In the genomic region with DNA sequence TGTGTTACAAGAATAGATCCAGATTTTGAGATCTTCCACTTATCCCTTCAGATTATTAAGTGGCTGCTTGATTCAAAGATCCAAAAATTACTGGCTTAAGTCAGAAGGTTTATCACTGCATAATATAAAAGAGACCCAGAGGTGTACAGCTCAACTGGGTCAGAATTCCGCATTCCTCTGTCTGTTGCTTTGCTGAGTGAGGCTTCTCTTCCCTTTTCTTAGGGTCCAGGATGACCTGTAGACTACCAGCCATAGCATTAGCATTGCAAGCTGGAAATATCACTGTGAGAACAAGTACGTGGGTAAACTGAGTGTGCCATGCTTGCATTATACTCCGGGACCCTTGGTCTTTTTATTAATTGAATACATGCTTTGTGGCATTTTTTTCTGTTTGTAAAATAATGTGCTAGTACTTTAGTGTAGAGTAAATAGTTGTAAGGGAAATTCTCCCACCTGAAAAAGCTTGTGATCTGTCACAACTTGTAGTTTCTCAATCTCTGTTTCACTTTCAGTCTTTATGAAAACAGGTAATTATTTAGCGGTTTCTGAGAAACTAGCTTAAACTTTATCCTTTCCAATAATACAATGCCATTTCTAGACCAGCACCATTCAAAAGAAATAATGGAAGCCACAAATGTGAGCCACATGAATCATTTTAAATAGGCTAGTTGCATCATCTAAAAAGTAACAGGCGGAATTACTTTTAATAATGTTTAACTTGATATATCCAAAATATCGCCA, we compare ENCODE assay signal across 13 cellular contexts.
DNase-seq lines count a peak whose midpoint lies in the region; ATAC-seq and TF ChIP-seq lines count a peak whose summit lies in the region.
"Had no signal": no experiment of that assay in that cellular context is flagged by ENCODE, and none has a peak within 500 bp of the region (broad histone marks: within the 10 kb centered on the region; RNA-seq: fewer than 3 reads in every experiment).

No MANE protein-coding gene starts in this region.

- H3K27ac Mint-ChIP-seq in activated naive CD8-positive, alpha-beta T cell treated with anti-CD3 and anti-CD28 coated beads, Interleukin-2, amount 10 ng/mL, durations not matched to agents 7 days and 5 days: peak overlapping the region; percentile 85
- H3K27ac Mint-ChIP-seq in naive thymus-derived CD8-positive, alpha-beta T cell: peak overlapping the region in 4 of 10 donors; percentile 11 to 48 (median 30)

- H3K27me3 ChIP-seq in GM06990 (replicated peaks; ENCODE audit: control insufficient read depth, insufficient read depth, low read length) (no peaks in the 10 kb centered on the region; the same call in 1 of the 2 replicates), adrenal gland (no peaks in the 10 kb centered on the region)
- H3K27me3 ChIP-seq: BLaER1 treated with 17β-estradiol and CSF1 and Interleukin-3, amounts not matched to agents 10 nM and 100 nM had no signal

- H3K27me3 Mint-ChIP-seq in activated naive CD8-positive, alpha-beta T cell treated with anti-CD3 and anti-CD28 coated beads, Interleukin-2, amount 10 ng/mL, durations not matched to agents 7 days and 5 days: no peaks in the 10 kb centered on the region
- H3K27me3 Mint-ChIP-seq in naive thymus-derived CD8-positive, alpha-beta T cell: no peaks in the 10 kb centered on the region

- H3K4me1 ChIP-seq in adrenal gland (replicated peaks in 1 of 2): no peaks in the 10 kb centered on the region
- H3K4me1 ChIP-seq: BLaER1 treated with 17β-estradiol and CSF1 and Interleukin-3, amounts not matched to agents 10 nM and 100 nM had no signal

- no peaks in the 10 kb centered on the region for H3K9me3 Mint-ChIP-seq in activated naive CD8-positive, alpha-beta T cell treated with anti-CD3 and anti-CD28 coated beads, Interleukin-2, amount 10 ng/mL, durations not matched to agents 7 days and 5 days
- H3K9me3 Mint-ChIP-seq in naive thymus-derived CD8-positive, alpha-beta T cell: no peaks in the 10 kb centered on the region

- H3K36me3 ChIP-seq in GM06990 (ENCODE audit: control insufficient read depth, insufficient read depth, low read length): no peaks in the 10 kb centered on the region
- no peaks in the 10 kb centered on the region for H3K36me3 ChIP-seq in adrenal gland (replicated peaks in 1 of 2)
- H3K36me3 ChIP-seq: BLaER1 treated with 17β-estradiol and CSF1 and Interleukin-3, amounts not matched to agents 10 nM and 100 nM had no signal

- intact Hi-C loops in adrenal gland (cut with DNase I): loop anchor here (10.0 kb wide), 2 partner anchors 55 to 475 kb away; no protein-coding TSS in a partner anchor

- peak overlapping the region; percentile 68 for H3K4me3 Mint-ChIP-seq in activated naive CD8-positive, alpha-beta T cell treated with anti-CD3 and anti-CD28 coated beads, Interleukin-2, amount 10 ng/mL, durations not matched to agents 7 days and 5 days
- H3K4me3 Mint-ChIP-seq in naive thymus-derived CD8-positive, alpha-beta T cell: no peak overlapping the region

- ATAC-seq in GM18873 (IDR thresholded peaks at IDR 0.05; ENCODE audit: low FRiP score, unreplicated experiment) (peak; percentile 58), HG03196 (IDR thresholded peaks at IDR 0.05; ENCODE audit: unreplicated experiment) (peak; percentile 53)
- ATAC-seq in activated naive CD8-positive, alpha-beta T cell treated with anti-CD3 and anti-CD28 coated beads, Interleukin-2, amount 10 ng/mL, durations not matched to agents 7 days and 5 days (ENCODE audit: low read depth): peak; percentile 63
- ATAC-seq in naive thymus-derived CD8-positive, alpha-beta T cell: no peak

- no peak for TF ChIP-seq POLR2A in adrenal gland (IDR thresholded peaks at IDR 0.05)

- H3K36me3 Mint-ChIP-seq in activated naive CD8-positive, alpha-beta T cell treated with anti-CD3 and anti-CD28 coated beads, Interleukin-2, amount 10 ng/mL, durations not matched to agents 7 days and 5 days: peaks cover 4% of the 10 kb centered on the region
- peaks cover 0 to 39% (median 6%) of the 10 kb centered on the region in 3 donors for H3K36me3 Mint-ChIP-seq in naive thymus-derived CD8-positive, alpha-beta T cell

- 91 to 94% (median 93%) methylated on average over 6 of the region's 6 CpGs for WGBS in adrenal gland, 4 donors

- H3K4me3 ChIP-seq in GM06990 (replicated peaks; ENCODE audit: low read depth, low read length) (peak overlapping the region; percentile 37; the same call in 1 of the 2 replicates), adrenal gland (no peak overlapping the region)
- H3K4me3 ChIP-seq: BLaER1 treated with 17β-estradiol and CSF1 and Interleukin-3, amounts not matched to agents 10 nM and 100 nM; coronary artery had no signal

- no peaks in the 10 kb centered on the region for H3K9me3 ChIP-seq in adrenal gland (replicated peaks in 1 of 3)
- H3K9me3 ChIP-seq: BLaER1 treated with 17β-estradiol and CSF1 and Interleukin-3, amounts not matched to agents 10 nM and 100 nM had no signal

- POLR2A ChIA-PET in activated naive CD8-positive, alpha-beta T cell treated with anti-CD3 and anti-CD28 coated beads, Interleukin-2, amount 10 ng/mL, durations not matched to agents 7 days and 5 days (lab: Charles Lee): interaction anchor here (0.5 to 3.2 kb wide), 3 partner anchors 62 to 724 kb away, joined by 3 to 15 read pairs (median 3); partner anchors contain the start of gene TNRC6C
- POLR2A ChIA-PET in naive thymus-derived CD8-positive, alpha-beta T cell (lab: Charles Lee): interaction anchor here (1.3 kb wide), 1 partner anchor 62 kb away, joined by 4 read pairs; the partner anchor contains the start of gene TNRC6C

- H3K4me1 Mint-ChIP-seq in activated naive CD8-positive, alpha-beta T cell treated with anti-CD3 and anti-CD28 coated beads, Interleukin-2, amount 10 ng/mL, durations not matched to agents 7 days and 5 days: peaks cover 22% of the 10 kb centered on the region
- peaks cover 14 to 27% (median 23%) of the 10 kb centered on the region in 4 donors for H3K4me1 Mint-ChIP-seq in naive thymus-derived CD8-positive, alpha-beta T cell

- H3K27ac ChIP-seq in adrenal gland: no peak overlapping the region
- H3K27ac ChIP-seq: BLaER1 treated with 17β-estradiol and CSF1 and Interleukin-3, amounts not matched to agents 10 nM and 100 nM; coronary artery had no signal

- no peak for TF ChIP-seq CTCF in GM06990 (IDR thresholded peaks at IDR 0.05; ENCODE audit: insufficient read depth, low read length, poor library complexity, severe bottlenecking)
- no peak for TF ChIP-seq CTCF in adrenal gland (IDR thresholded peaks at IDR 0.05)

- no peak for DNase-seq in GM06990 (ENCODE audit: extremely low read depth, insufficient read length)
- no peak for DNase-seq in activated naive CD8-positive, alpha-beta T cell treated with anti-CD3 and anti-CD28 coated beads, Interleukin-2, amount 10 ng/mL, durations not matched to agents 7 days and 5 days
- no peak for DNase-seq in adrenal gland
- no peak for DNase-seq in naive thymus-derived CD8-positive, alpha-beta T cell
- DNase-seq in activated gamma-delta T cell treated with Interleukin-2 at 50 U/mL for 16 hours: no peak
- no peak for DNase-seq in foreskin melanocyte
- DNase-seq: activated effector memory CD4-positive, alpha-beta T cell treated with Interleukin-2 at 50 U/mL for 16 hours; NCI-H510A; stimulated activated CD4-positive, alpha-beta T cell treated with anti-CD3 and anti-CD28 coated beads, Interleukin-4, amount 100 ng/mL, for 1 hour had no signal

Comparison
In these comparisons a context has a peak if more than half of its experiments do, and no peak if none do; other contexts are left out.
1. ATAC-seq: peak in GM18873 (single experiment), HG03196 (single experiment) and activated naive CD8-positive, alpha-beta T cell treated with anti-CD3 and anti-CD28 coated beads, Interleukin-2, amount 10 ng/mL, durations not matched to agents 7 days and 5 days (single experiment); none in naive thymus-derived CD8-positive, alpha-beta T cell (0 of 2).